In genomic region chr9:70257512-70257911, GRCh38 we compare ENCODE assay signal across 8 cellular contexts. TPM values are rescaled to one million over a fixed set of nuclear protein-coding genes. Genes with fewer than 3 reads are reported as not detected.
DNase-seq lines count a peak whose midpoint lies in the region; ATAC-seq, FAIRE-seq and TF ChIP-seq lines count a peak whose summit lies in the region.

No MANE protein-coding gene starts in this region.

- CTCF ChIA-PET in GM12878 (lab: Yijun Ruan, JAX), result interaction anchor here (0.7 to 1.4 kb wide), 3 partner anchors 15 to 345 kb away, joined by 3 to 4 read pairs (median 3); no protein-coding TSS in a partner anchor

- BruUV-seq in GM12878 (replicated peaks; lab: Mats Ljungman, UMichigan), result no TSS peak

- H4K91ac ChIP-seq in mesenchymal stem cell (ENCODE audit: low read length), result no peak overlapping the region

- no peaks in the 10 kb centered on the region for H4K20me1 ChIP-seq in GM12878 (ENCODE audit: control insufficient read depth, insufficient read depth)

- no peak overlapping the region for H4K8ac ChIP-seq in mesenchymal stem cell (ENCODE audit: low read length)

- peak overlapping the region in 1 of 2 experiments; percentile 64 for H2BK12ac ChIP-seq in mesenchymal stem cell (ENCODE audit: low read length in 2 of 2)

- H3K27me3 ChIP-seq in GM12878 (replicated peaks in 1 of 2; ENCODE audit: control insufficient read depth in 2 of 2, insufficient read depth in 2 of 2, low read length in 1 of 2), result no peaks in the 10 kb centered on the region
- H3K27me3 ChIP-seq in mesenchymal stem cell (ENCODE audit: control insufficient read depth in 1 of 2, insufficient read depth in 1 of 2, low read length in 2 of 2), result no peaks in the 10 kb centered on the region
- H3K27me3 ChIP-seq in upper lobe of right lung, result no peaks in the 10 kb centered on the region

- peak overlapping the region; percentile 94 for H3K27ac Mint-ChIP-seq in activated naive CD4-positive, alpha-beta T cell treated with anti-CD3 and anti-CD28 coated beads, Interleukin-2, amount 50 U/mL, for 24 hours

- H3K27me3 Mint-ChIP-seq in activated naive CD4-positive, alpha-beta T cell treated with anti-CD3 and anti-CD28 coated beads, Interleukin-2, amount 50 U/mL, for 24 hours, result no peaks in the 10 kb centered on the region

- WGBS in GM12878 (ENCODE audit: insufficient coverage, insufficient replicate concordance, low lambda C conversion rate, missing lambda C conversion rate), result 97% methylated on average over 3 of the region's 3 CpGs
- WGBS in mesenchymal stem cell, result no CpG with 5 or more reads among the region's 3 CpGs

- peaks cover 37% of the 10 kb centered on the region for H3K79me2 ChIP-seq in GM12878 (ENCODE audit: control insufficient read depth, insufficient read depth, low read length)

- SMC1A ChIA-PET in GM12878 (lab: Charles Lee; ENCODE audit: uncharacterized antibody, unreplicated experiment), result interaction anchor here (1.6 kb wide), 1 partner anchor 14 kb away, joined by 4 read pairs; no protein-coding TSS in a partner anchor

- peak overlapping the region in 1 of 2 experiments; percentile 37 for H3K4ac ChIP-seq in mesenchymal stem cell (ENCODE audit: low read depth in 1 of 2, low read length in 2 of 2)

- H2AFZ ChIP-seq in GM12878 (ENCODE audit: control insufficient read depth, low read depth, low read length) (peak overlapping the region; percentile 96), mesenchymal stem cell (ENCODE audit: low read depth, low read length) (no peak overlapping the region)

- peaks cover 14% of the 10 kb centered on the region for H3K4me1 ChIP-seq in GM12878 (ENCODE audit: control insufficient read depth, insufficient read depth, low read length)
- H3K4me1 ChIP-seq in mesenchymal stem cell (ENCODE audit: control insufficient read depth, insufficient read depth, low read depth, low read length), result peaks cover 14% of the 10 kb centered on the region
- peaks cover 38% of the 10 kb centered on the region for H3K4me1 ChIP-seq in upper lobe of right lung

- TF ChIP-seq CTCF in GM12878 (IDR thresholded peaks at IDR 0.05 in 2 of 3, conservative IDR thresholded peaks at IDR 0.05 in 1 of 3; ENCODE audit: control insufficient read depth in 2 of 3, extremely low read depth in 1 of 3, insufficient read depth in 1 of 3, low read depth in 3 of 3, low read length in 3 of 3), result no peak
- TF ChIP-seq CTCF in upper lobe of right lung (IDR thresholded peaks at IDR 0.05), result no peak

- H3K14ac ChIP-seq in mesenchymal stem cell (ENCODE audit: low read length in 2 of 2), result no peak overlapping the region

- no peaks in the 10 kb centered on the region for H3K9me3 Mint-ChIP-seq in activated naive CD4-positive, alpha-beta T cell treated with anti-CD3 and anti-CD28 coated beads, Interleukin-2, amount 50 U/mL, for 24 hours

- H3K4me2 ChIP-seq in GM12878 (ENCODE audit: control insufficient read depth, insufficient read depth), result peak overlapping the region; percentile 96
- peak overlapping the region; percentile 75 for H3K4me2 ChIP-seq in mesenchymal stem cell (ENCODE audit: low read length, poor library complexity, severe bottlenecking)

- peak overlapping the region; percentile 89 for H2AK5ac ChIP-seq in mesenchymal stem cell (ENCODE audit: low read length, severe bottlenecking)

- FAIRE-seq in GM12878 (lab: Jason Lieb, UNC), result no peak

- H2BK5ac ChIP-seq in mesenchymal stem cell (ENCODE audit: low read depth, low read length, poor library complexity, severe bottlenecking), result no peak overlapping the region

- H3K23ac ChIP-seq in mesenchymal stem cell (ENCODE audit: low read length in 2 of 2), result peak overlapping the region in 1 of 2 experiments; percentile 20

- intact Hi-C loops in GM12878 (cut with micrococcal nuclease; ENCODE audit: unreplicated experiment) (no loop called here), upper lobe of right lung (cut with DNase I) (no loop called here)

- peak overlapping the region; percentile 93 for H3K4me3 Mint-ChIP-seq in activated naive CD4-positive, alpha-beta T cell treated with anti-CD3 and anti-CD28 coated beads, Interleukin-2, amount 50 U/mL, for 24 hours

- peak overlapping the region; percentile 50 for H2BK120ac ChIP-seq in mesenchymal stem cell (ENCODE audit: low read depth, low read length)

- no peak for TF ChIP-seq EP300 in GM12878 (IDR thresholded peaks at IDR 0.05; ENCODE audit: borderline replicate concordance in 1 of 2, control insufficient read depth in 1 of 2, low read depth in 2 of 2, low read length in 2 of 2)

- no peak for ATAC-seq in GM12878
- no peak for ATAC-seq in upper lobe of right lung
- ATAC-seq in GM18873 (IDR thresholded peaks at IDR 0.05; ENCODE audit: low FRiP score, unreplicated experiment), result no peak

- H2BK15ac ChIP-seq in mesenchymal stem cell (ENCODE audit: low read depth, poor library complexity, severe bottlenecking), result no peak overlapping the region

- H3K4me1 Mint-ChIP-seq in activated naive CD4-positive, alpha-beta T cell treated with anti-CD3 and anti-CD28 coated beads, Interleukin-2, amount 50 U/mL, for 24 hours, result peaks cover 66% of the 10 kb centered on the region

- peaks cover 8% of the 10 kb centered on the region for H3K79me1 ChIP-seq in mesenchymal stem cell (replicated peaks; ENCODE audit: low read length, poor library complexity, severe bottlenecking)

- H3K27ac ChIP-seq in GM12878 (ENCODE audit: control insufficient read depth, insufficient read depth) (no peak overlapping the region), mesenchymal stem cell (ENCODE audit: low read length, poor library complexity, severe bottlenecking) (peak overlapping the region; percentile 87), upper lobe of right lung (peak overlapping the region; percentile 96)

- TF ChIP-seq POLR2A in GM12878 (IDR thresholded peaks at IDR 0.05; ENCODE audit: low read depth, low read length), result no peak

- H3K9me3 ChIP-seq in GM12878 (replicated peaks; ENCODE audit: control insufficient read depth, insufficient read depth, low read length) (no peaks in the 10 kb centered on the region; the same call in 2 of the 3 replicates), mesenchymal stem cell (ENCODE audit: control insufficient read depth, low read length) (no peaks in the 10 kb centered on the region), upper lobe of right lung (no peaks in the 10 kb centered on the region)

- POLR2A ChIA-PET in GM12878 (lab: Charles Lee), result interaction anchor here (0.6 to 0.9 kb wide), 3 partner anchors 212 to 1764 kb away, joined by 3 to 6 read pairs (median 3); no protein-coding TSS in a partner anchor

- in situ Hi-C loops in GM12878 (cut with MboI), result loop anchor here (25.0 kb wide), 2 partner anchors 495 to 1655 kb away; partner anchors contain the start of genes ABHD17B, C9orf85 and PTAR1

- peaks cover 15% of the 10 kb centered on the region for H3K36me3 Mint-ChIP-seq in activated naive CD4-positive, alpha-beta T cell treated with anti-CD3 and anti-CD28 coated beads, Interleukin-2, amount 50 U/mL, for 24 hours

- H3K18ac ChIP-seq in mesenchymal stem cell (ENCODE audit: low read depth in 1 of 2, low read length in 2 of 2), result peak overlapping the region in 1 of 2 experiments; percentile 21

- no peak for TF ChIP-seq RAD21 in GM12878 (IDR thresholded peaks at IDR 0.05; ENCODE audit: insufficient read depth, low read depth, low read length)

- H3K36me3 ChIP-seq in GM12878 (ENCODE audit: control insufficient read depth in 2 of 2, insufficient read depth in 2 of 2, low read length in 1 of 2) (0 out of 4 replicates have a peak, but pooled peaks cover 0 to 6% of the 10 kb centered on the region in 2 experiments), mesenchymal stem cell (ENCODE audit: control insufficient read depth in 1 of 2, insufficient read depth in 2 of 2, low read depth in 1 of 2, low read length in 2 of 2) (peaks cover 0 to 17% of the 10 kb centered on the region in 2 experiments), upper lobe of right lung (peaks cover 16% of the 10 kb centered on the region)

- H3K4me3 ChIP-seq in GM12878 (peak overlapping the region; percentile 85; the same call in 1 of the 2 replicates), mesenchymal stem cell (ENCODE audit: insufficient read depth in 1 of 2, low read depth in 1 of 2, low read length in 2 of 2) (peak overlapping the region in 1 of 2 experiments; percentile 97), upper lobe of right lung (peak overlapping the region; percentile 87)

- RAD21 ChIA-PET in GM12878 (lab: Charles Lee; ENCODE audit: unreplicated experiment), result interaction anchor here (0.6 to 1.6 kb wide), 3 partner anchors 153 to 345 kb away, joined by 3 to 5 read pairs (median 3); no protein-coding TSS in a partner anchor

- no peak for DNase-seq in activated naive CD4-positive, alpha-beta T cell treated with Interleukin-2 at 50 U/mL for 16 hours
- DNase-seq in GM12878 (ENCODE audit: low read depth, low spot score) (no peak), mesenchymal stem cell (peak; percentile 23), upper lobe of right lung (no peak), ureter (ENCODE audit: low spot score) (no peak)
- no peak for DNase-seq in stimulated activated CD4-positive, alpha-beta T cell treated with anti-CD3 and anti-CD28 coated beads, Interleukin-12 subunit alpha, Interleukin-12 subunit beta, amount 100 ng/mL, for 4 hours

- H3K9ac ChIP-seq in GM12878 (ENCODE audit: control insufficient read depth, insufficient read depth, low read length) (no peak overlapping the region; the same call in 1 of the 2 replicates), mesenchymal stem cell (ENCODE audit: low read length) (peak overlapping the region; percentile 97)

TF ChIP-seq in GM12878, 131 proteins besides CTCF, POLR2A, EP300 and RAD21 (continues in another document):
- TF ChIP-seq HDAC6 (IDR thresholded peaks at IDR 0.05; ENCODE audit: unreplicated experiment) (no peak), FOXM1 (IDR thresholded peaks at IDR 0.05; ENCODE audit: low read depth, low read length) (no peak)

RNA-seq across cellular contexts. Expression of gene SMC5, which starts 1.3 kb away (rescaled TPM):
- total RNA-seq in GM12878 (2013; cell fraction: nucleolus; rRNA removed), result 63.3 and 78.4 TPM in 2 replicates
- total RNA-seq in GM12878 (2014; rRNA removed) (27.1 and 30.6 TPM in 2 replicates), GM12878 (2014; rRNA removed; fragmentation: Illumina TruSeq; extraction: Trizol) (47.1 and 49.2 TPM in 2 replicates), GM12878 (2021) (21.1 and 21.7 TPM in 2 replicates), upper lobe of right lung (32.6 TPM), ureter (54.4 TPM)
- polyA plus RNA-seq in GM12878 (2011; ENCODE audit: low read depth), result 8.7 TPM
- polyA plus RNA-seq in GM12878 (2011; rRNA removed) (25.0 and 48.2 TPM in 2 replicates), GM12878 (2014; fragmentation: Illumina TruSeq; extraction: Trizol) (38.7 and 53.9 TPM in 2 replicates), GM12878 (2014; fragmentation: Nextera tagmentation; extraction: Ambion mirVana) (1 to 10 TPM; 6.5 to 7.2 TPM), GM12878 (2014; rRNA removed) (19.8 and 22.5 TPM in 2 replicates), GM12878 (2016; fragmentation: Nextera tagmentation; extraction: Ambion mirVana) (10 to 100 TPM; 16.4 to 23.3 TPM)
- 6.8 and 7.5 TPM in 2 replicates for polyA plus RNA-seq in GM12878 (2011; cell fraction: cytosol; rRNA removed)
- 16.7 and 31.1 TPM in 2 replicates for polyA plus RNA-seq in GM12878 (2011; cell fraction: nucleus; rRNA removed)
- polyA plus RNA-seq in GM12878 (2012), result 15.6 and 17.3 TPM in 2 replicates
- 11.3 and 13.8 TPM in 2 replicates for polyA minus RNA-seq in GM12878 (2011; rRNA and poly(A)+ RNA removed)
- 7.2 and 15.9 TPM in 2 replicates for polyA minus RNA-seq in GM12878 (2011; cell fraction: cytosol; rRNA and poly(A)+ RNA removed)
- polyA minus RNA-seq in GM12878 (2011; cell fraction: nucleus; rRNA and poly(A)+ RNA removed), result 17.5 and 24.8 TPM in 2 replicates
- polyA plus RNA-seq in mesenchymal stem cell (2013, experiment 1 of 2), result 22.6 TPM
- polyA plus RNA-seq in mesenchymal stem cell (2013, experiment 2 of 2), result 22.2 TPM
